In genomic region chr7:348480-348844, GRCh38 we compare ENCODE assay signal across 25 cellular contexts. TPM values are rescaled to one million over a fixed set of nuclear protein-coding genes. Genes with fewer than 3 reads are reported as not detected.
"Had no signal": no experiment of that assay in that cellular context is flagged by ENCODE, and none has a peak within 500 bp of the region (broad histone marks: within the 10 kb centered on the region; RNA-seq: fewer than 3 reads in every experiment).

No MANE protein-coding gene starts in this region.

- H3K4me1 ChIP-seq: Peyer's patch had no signal

- H3K4me3 Mint-ChIP-seq: activated CD4-positive, alpha-beta T cell treated with anti-CD3 and anti-CD28 coated beads, Interleukin-2, amount 10 ng/mL, durations not matched to agents 7 days and 5 days; activated T-cell treated with anti-CD3 and anti-CD28 coated beads, Interleukin-2, amount 50 U/mL, for 72 hours; brain; central memory CD8-positive, alpha-beta T cell had no signal

- H3K27me3 ChIP-seq: MG63, Peyer's patch had no signal

- H3K27me3 Mint-ChIP-seq: activated CD4-positive, alpha-beta memory T cell treated with anti-CD3 and anti-CD28 coated beads for 36 hours; activated CD4-positive, alpha-beta T cell treated with anti-CD3 and anti-CD28 coated beads, Interleukin-2, amount 10 ng/mL, durations not matched to agents 7 days and 5 days; activated naive CD8-positive, alpha-beta T cell treated with anti-CD3 and anti-CD28 coated beads, Interleukin-2, amount 50 U/mL, for 24 hours; central memory CD8-positive, alpha-beta T cell; T-helper 17 cell had no signal

- DNase-seq: activated CD4-positive, alpha-beta memory T cell treated with anti-CD3 and anti-CD28 coated beads for 36 hours; activated CD4-positive, alpha-beta T cell treated with anti-CD3 and anti-CD28 coated beads, Interleukin-2, amount 10 ng/mL, durations not matched to agents 7 days and 5 days; activated CD4-positive, CD25-positive, alpha-beta regulatory T cell; activated naive CD4-positive, alpha-beta T cell treated with anti-CD3 and anti-CD28 coated beads, Interleukin-2, amount 50 U/mL, for 16 hours; activated naive CD8-positive, alpha-beta T cell treated with anti-CD3 and anti-CD28 coated beads, Interleukin-2, amount 50 U/mL, for 24 hours; activated T-cell treated with anti-CD3 and anti-CD28 coated beads, Interleukin-2, amount 50 U/mL, for 72 hours; amniotic stem cell; MG63; MV-4-11; NCI-H1092 treated with DMSO at 0.1 percent for 48 hours; NCI-H1436; NCI-H1694 treated with DMSO at 0.1 percent for 48 hours; NCI-H2029 treated with DMSO at 0.1 percent for 48 hours; NCI-H510A treated with DMSO at 0.1 percent for 48 hours; NCI-H69; NK-92 treated with Interleukin-12 subunit alpha and Interleukin-12 subunit beta, amount 100 ng/mL, for 24 hours; OCI-M1; Peyer's patch; SIG-M5; T-helper 17 cell; T-helper 9 cell had no signal

- H3K27ac Mint-ChIP-seq: activated CD4-positive, alpha-beta memory T cell treated with anti-CD3 and anti-CD28 coated beads for 36 hours; activated CD4-positive, alpha-beta T cell treated with anti-CD3 and anti-CD28 coated beads, Interleukin-2, amount 10 ng/mL, durations not matched to agents 7 days and 5 days; activated T-cell treated with anti-CD3 and anti-CD28 coated beads, Interleukin-2, amount 50 U/mL, for 72 hours; T-helper 17 cell had no signal

- H3K36me3 Mint-ChIP-seq: brain had no signal

- H3K4me3 ChIP-seq: MG63, Peyer's patch had no signal

- ATAC-seq: activated naive CD8-positive, alpha-beta T cell treated with anti-CD3 and anti-CD28 coated beads, Interleukin-2, amount 50 U/mL, for 24 hours; activated T-cell treated with anti-CD3 and anti-CD28 coated beads, Interleukin-2, amount 50 U/mL, for 72 hours; T-helper 17 cell had no signal

- H3K36me3 ChIP-seq: MG63, Peyer's patch had no signal

- H3K27ac ChIP-seq: Peyer's patch had no signal

- H3K9me3 ChIP-seq: MG63, Peyer's patch had no signal

- H3K9me3 Mint-ChIP-seq: activated CD4-positive, alpha-beta T cell treated with anti-CD3 and anti-CD28 coated beads, Interleukin-2, amount 10 ng/mL, durations not matched to agents 7 days and 5 days; activated naive CD8-positive, alpha-beta T cell treated with anti-CD3 and anti-CD28 coated beads, Interleukin-2, amount 50 U/mL, for 24 hours; activated T-cell treated with anti-CD3 and anti-CD28 coated beads, Interleukin-2, amount 50 U/mL, for 72 hours; central memory CD8-positive, alpha-beta T cell had no signal

RNA-seq across cellular contexts. Expression of gene FOXL3, which starts 58.5 kb away (rescaled TPM):
- total RNA-seq: activated CD4-positive, alpha-beta memory T cell treated with anti-CD3 and anti-CD28 coated beads for 36 hours; activated CD4-positive, alpha-beta T cell treated with anti-CD3 and anti-CD28 coated beads, Interleukin-2, amount 10 ng/mL, durations not matched to agents 7 days and 5 days; activated CD8-positive, alpha-beta memory T cell treated with anti-CD3 and anti-CD28 coated beads for 36 hours; activated T-cell treated with anti-CD3 and anti-CD28 coated beads, Interleukin-2, amount 50 U/mL, for 72 hours; astrocyte; Peyer's patch; T-helper 17 cell had no signal
